8 cellular contexts compared by ENCODE assay signal in genomic region chr1:43969746-43970466, GRCh38. TPM values are rescaled to one million over a fixed set of nuclear protein-coding genes. Genes with fewer than 3 reads are reported as not detected.
DNase-seq lines count a peak whose midpoint lies in the region; ATAC-seq lines count a peak whose summit lies in the region.

Gene DPH2, plus strand, starts transcription at chr1:43970010. Its CDS starts 166 bp downstream, at chr1:43970176.

- H3K27me3 Mint-ChIP-seq in CD4-positive, alpha-beta memory T cell = no peaks in the 10 kb centered on the region

- peaks cover 23 to 41% (median 32%) of the 10 kb centered on the region in 4 donors for H3K4me1 Mint-ChIP-seq in CD4-positive, alpha-beta memory T cell

- H3K9me3 ChIP-seq in CD4-positive, alpha-beta memory T cell (ENCODE audit: control insufficient read depth in 1 of 2, low read length in 2 of 2) = no peaks in the 10 kb centered on the region

- peaks cover 0 to 2% (median 0%) of the 10 kb centered on the region in 8 donors for H3K9me3 Mint-ChIP-seq in CD4-positive, alpha-beta memory T cell

- ATAC-seq in GM19455 (IDR thresholded peaks at IDR 0.05; ENCODE audit: unreplicated experiment) = peak; percentile 71

- CTCF ChIA-PET in CD4-positive, alpha-beta memory T cell (lab: Charles Lee; ENCODE audit: partially characterized antibody) = interaction anchor here (0.9 to 1.3 kb wide), 3 partner anchors 23 to 36 kb away, joined by 3 to 5 read pairs (median 3); partner anchors contain the start of gene IPO13

- H3K4me3 ChIP-seq in CD4-positive, alpha-beta memory T cell (ENCODE audit: low read length in 2 of 2) = peak within 1 kb of the TSS; percentile 89 to 99

- intact Hi-C loops in CD4-positive, alpha-beta memory T cell (cut with micrococcal nuclease) = loop anchor here (1.0 kb wide), 2 partner anchors 24 to 60 kb away; partner anchors contain the start of gene IPO13

- H3K36me3 Mint-ChIP-seq in CD4-positive, alpha-beta memory T cell = peaks cover 3 to 27% of the 10 kb centered on the region in 2 donors

- peak within 1 kb of the TSS; percentile 92 to 97 (median 94) for H3K4me3 Mint-ChIP-seq in CD4-positive, alpha-beta memory T cell

- DNase-seq in CD4-positive, alpha-beta memory T cell = peak; percentile 86 to 99 (median 91)
- DNase-seq in HS-27A (ENCODE audit: low read depth) (peak; percentile 93), NK-92 (lab: John Stamatoyannopoulos, UW; ENCODE audit: unreplicated experiment) (peak; percentile 79), lung microvascular endothelial cell (ENCODE audit: low read depth in 2 of 2) (peak; percentile 98)
- DNase-seq in activated CD8-positive, alpha-beta memory T cell treated with anti-CD3 and anti-CD28 coated beads for 1 hour (ENCODE audit: extremely low read depth in 1 of 2, low read depth in 1 of 2) = peak; percentile 87 to 91
- peak; percentile 91 for DNase-seq in effector CD8-positive, alpha-beta T cell (lab: John Stamatoyannopoulos, UW)
- DNase-seq in stimulated activated CD4-positive, alpha-beta T cell treated with anti-CD3 and anti-CD28 coated beads, TNF-alpha, amount 100 ng/mL, for 48 hours (ENCODE audit: low read depth in 3 of 3) = peak; percentile 94 to 95 (median 95)

- POLR2A ChIA-PET in CD4-positive, alpha-beta memory T cell (lab: Charles Lee; ENCODE audit: partially characterized antibody) = interaction anchor here (0.6 to 1.5 kb wide), 9 partner anchors 17 to 1552 kb away, joined by 3 to 19 read pairs (median 3); partner anchors contain the start of genes CCDC24, IPO13, KDM4A and PRDX1

- peak within 1 kb of the TSS; percentile 77 to 93 (median 88) for H3K27ac Mint-ChIP-seq in CD4-positive, alpha-beta memory T cell

- peaks cover 6% of the 10 kb centered on the region for H3K36me3 ChIP-seq in CD4-positive, alpha-beta memory T cell (ENCODE audit: insufficient read depth, low read length)

- H3K4me1 ChIP-seq in CD4-positive, alpha-beta memory T cell (ENCODE audit: insufficient read depth, low read length) = peaks cover 24% of the 10 kb centered on the region

- peak within 1 kb of the TSS; percentile 57 for H3K27ac ChIP-seq in CD4-positive, alpha-beta memory T cell (ENCODE audit: low read depth, low read length)

- no peaks in the 10 kb centered on the region for H3K27me3 ChIP-seq in CD4-positive, alpha-beta memory T cell (ENCODE audit: insufficient read depth, low read length)

RNA-seq across cellular contexts. Expression of gene DPH2, which starts in this region (rescaled TPM):
- total RNA-seq in CD4-positive, alpha-beta memory T cell = 10 to 100 TPM; 25.5 to 28.5 TPM
- polyA plus RNA-seq in CD4-positive, alpha-beta memory T cell = 10 to 100 TPM; 29.1 to 33.1 TPM
- 13.1 and 19.0 TPM in 2 replicates for total RNA-seq in lung microvascular endothelial cell

Comparison
In these comparisons a context has a peak if more than half of its experiments do, and no peak if none do; other contexts are left out.
1. Peak in every context shown above with its lines: DNase-seq, ATAC-seq, H3K4me3 ChIP-seq and H3K27ac ChIP-seq.